15 cellular contexts compared by ENCODE assay signal in genomic region chr2:88574445-88574844, GRCh38. TPM values are rescaled to one million over a fixed set of nuclear protein-coding genes. Genes with fewer than 3 reads are reported as not detected.
A peak's percentile ranks its signal among the peaks of the same experiment; 100 is the strongest.
DNase-seq lines count a peak whose midpoint lies in the region; ATAC-seq and TF ChIP-seq lines count a peak whose summit lies in the region.
"Had no signal": no experiment of that assay in that cellular context is flagged by ENCODE, and none has a peak within 500 bp of the region (broad histone marks: within the 10 kb centered on the region; RNA-seq: fewer than 3 reads in every experiment).

No MANE protein-coding gene starts in this region.

- peaks cover 10% of the 10 kb centered on the region for H3K36me3 Mint-ChIP-seq in T-helper 17 cell (ENCODE audit: low read depth)

- no peak for DNase-seq in T-helper 17 cell
- DNase-seq in activated gamma-delta T cell (lab: John Stamatoyannopoulos, UW), result no peak
- DNase-seq in G401 (ENCODE audit: low spot score), result no peak
- no peak for DNase-seq in activated gamma-delta T cell treated with Interleukin-2 at 50 U/mL for 16 hours
- DNase-seq: activated CD4-positive, alpha-beta T cell treated with anti-CD3 and anti-CD28 coated beads for 4 hours; activated naive CD8-positive, alpha-beta T cell treated with anti-CD3 and anti-CD28 coated beads, Interleukin-2, amount 10 ng/mL, durations not matched to agents 7 days and 5 days; effector CD8-positive, alpha-beta T cell; GDM1; H7; NCI-H187 had no signal

- no peaks in the 10 kb centered on the region for H3K9me3 ChIP-seq in T-helper 17 cell (ENCODE audit: control insufficient read depth, low read length, poor library complexity, severe bottlenecking)
- H3K9me3 ChIP-seq: BLaER1 treated with 17β-estradiol and CSF1 and Interleukin-3, amounts not matched to agents 10 nM and 100 nM had no signal

- H3K27me3 Mint-ChIP-seq in T-helper 17 cell, result no peaks in the 10 kb centered on the region
- H3K27me3 Mint-ChIP-seq: activated naive CD8-positive, alpha-beta T cell treated with anti-CD3 and anti-CD28 coated beads, Interleukin-2, amount 10 ng/mL, durations not matched to agents 7 days and 5 days had no signal

- in situ Hi-C loops in G401 (cut with HindIII; ENCODE audit: low sequenced_read_pairs), result no loop called here

- H3K4me3 Mint-ChIP-seq in T-helper 17 cell, result no peak overlapping the region
- H3K4me3 Mint-ChIP-seq: activated naive CD8-positive, alpha-beta T cell treated with anti-CD3 and anti-CD28 coated beads, Interleukin-2, amount 10 ng/mL, durations not matched to agents 7 days and 5 days had no signal

- ATAC-seq in GM18505 (IDR thresholded peaks at IDR 0.05; ENCODE audit: unreplicated experiment) (peak; percentile 92), GM19463 (IDR thresholded peaks at IDR 0.05; ENCODE audit: unreplicated experiment) (peak; percentile 87), HG02884 (IDR thresholded peaks at IDR 0.05; ENCODE audit: unreplicated experiment) (peak; percentile 99), T-helper 17 cell (no peak), GM21423 (IDR thresholded peaks at IDR 0.05; ENCODE audit: unreplicated experiment) (no peak)

- H3K27ac Mint-ChIP-seq in T-helper 17 cell, result peak overlapping the region; percentile 41
- H3K27ac Mint-ChIP-seq: activated naive CD8-positive, alpha-beta T cell treated with anti-CD3 and anti-CD28 coated beads, Interleukin-2, amount 10 ng/mL, durations not matched to agents 7 days and 5 days had no signal

- H3K4me1 Mint-ChIP-seq in T-helper 17 cell, result peaks cover 6% of the 10 kb centered on the region
- H3K4me1 Mint-ChIP-seq: activated naive CD8-positive, alpha-beta T cell treated with anti-CD3 and anti-CD28 coated beads, Interleukin-2, amount 10 ng/mL, durations not matched to agents 7 days and 5 days had no signal

- no peak for TF ChIP-seq POLR2A in GM18505 (IDR thresholded peaks at IDR 0.05; ENCODE audit: borderline replicate concordance, extremely low read depth, insufficient read depth, insufficient read length)

RNA-seq across cellular contexts. Expression of gene EIF2AK3, which starts 52.8 kb away (rescaled TPM):
- 10 to 100 TPM; 34.9 to 38.3 TPM for total RNA-seq in T-helper 17 cell
- 9.8 and 13.5 TPM in 2 replicates for total RNA-seq in G401 (2014; rRNA removed; shearing (Covaris generic))

Comparison
In these comparisons a context has a peak if more than half of its experiments do, and no peak if none do; other contexts are left out.
1. ATAC-seq: peak in GM18505 (single experiment), GM19463 (single experiment) and HG02884 (single experiment); none in T-helper 17 cell (single experiment) and GM21423 (single experiment).